29 cellular contexts compared by ENCODE assay signal in the genomic region with DNA sequence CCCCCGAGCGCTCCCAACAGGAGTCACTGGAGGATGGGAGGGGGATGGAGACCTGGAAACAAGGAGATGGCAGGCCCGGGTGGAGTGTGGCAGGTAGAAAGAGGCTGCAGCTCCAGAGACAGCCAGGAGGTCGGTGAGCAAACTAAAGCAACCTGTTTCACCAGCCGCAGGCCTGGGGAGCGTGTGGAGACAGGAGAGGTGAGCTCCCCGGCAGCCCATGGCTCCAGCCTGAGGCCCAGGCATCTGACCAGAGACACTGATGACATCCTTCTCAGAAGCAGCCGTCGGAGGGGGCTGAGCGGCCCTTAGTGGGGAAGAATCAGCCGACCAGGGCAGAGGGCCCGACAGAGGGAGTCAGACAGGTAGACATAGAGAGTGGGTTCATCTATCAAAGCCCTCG.
"Had no signal": no experiment of that assay in that cellular context is flagged by ENCODE, and none has a peak within 500 bp of the region (broad histone marks: within the 10 kb centered on the region; RNA-seq: fewer than 3 reads in every experiment).

No MANE protein-coding gene starts in this region.

- H3K4me1 Mint-ChIP-seq: activated CD4-positive, alpha-beta memory T cell treated with anti-CD3 and anti-CD28 coated beads, Interleukin-2, amount 10 ng/mL, durations not matched to agents 7 days and 5 days; activated CD4-positive, alpha-beta T cell treated with anti-CD3 and anti-CD28 coated beads, Interleukin-2, amount 10 ng/mL, durations not matched to agents 7 days and 5 days; activated naive CD4-positive, alpha-beta T cell treated with anti-CD3 and anti-CD28 coated beads, Interleukin-2, amount 10 ng/mL, durations not matched to agents 7 days and 5 days; activated naive CD8-positive, alpha-beta T cell treated with anti-CD3 and anti-CD28 coated beads, Interleukin-2, amount 10 ng/mL, durations not matched to agents 7 days and 5 days had no signal

- H3K9me3 Mint-ChIP-seq: activated CD4-positive, alpha-beta memory T cell treated with anti-CD3 and anti-CD28 coated beads, Interleukin-2, amount 10 ng/mL, durations not matched to agents 7 days and 5 days; activated CD4-positive, alpha-beta T cell treated with anti-CD3 and anti-CD28 coated beads, Interleukin-2, amount 10 ng/mL, durations not matched to agents 7 days and 5 days; activated naive CD4-positive, alpha-beta T cell treated with anti-CD3 and anti-CD28 coated beads, Interleukin-2, amount 10 ng/mL, durations not matched to agents 7 days and 5 days; activated naive CD4-positive, alpha-beta T cell treated with anti-CD3 and anti-CD28 coated beads, Interleukin-2, amount 50 U/mL, for 72 hours; activated naive CD8-positive, alpha-beta T cell treated with anti-CD3 and anti-CD28 coated beads, Interleukin-2, amount 10 ng/mL, durations not matched to agents 7 days and 5 days; activated T-cell treated with anti-CD3 and anti-CD28 coated beads, Interleukin-2, amount 50 U/mL, for 24 hours; activated T-cell treated with anti-CD3 and anti-CD28 coated beads, Interleukin-2, amount 50 U/mL, for 72 hours; brain; T-helper 2 cell treated with Interferon-gamma antibody and Interleukin-4, amounts not matched to agents 5 μg/mL and 100 μg/mL, for 36 hours had no signal

- DNase-seq: activated CD4-positive, alpha-beta memory T cell treated with anti-CD3 and anti-CD28 coated beads, Interleukin-2, amount 10 ng/mL, durations not matched to agents 7 days and 5 days; activated CD4-positive, alpha-beta T cell treated with anti-CD3 and anti-CD28 coated beads for 1 hour; activated CD4-positive, alpha-beta T cell treated with anti-CD3 and anti-CD28 coated beads for 4 hours; activated CD4-positive, alpha-beta T cell treated with anti-CD3 and anti-CD28 coated beads, Interleukin-2, amount 10 ng/mL, durations not matched to agents 7 days and 5 days; activated CD4-positive, alpha-beta T cell treated with anti-CD3 and anti-CD28 coated beads, Interleukin-2, amount 50 U/mL, for 4 hours; activated CD8-positive, alpha-beta memory T cell treated with anti-CD3 and anti-CD28 coated beads, Interleukin-2, amount 50 U/mL, for 48 hours; activated gamma-delta T cell; activated naive CD4-positive, alpha-beta T cell; activated naive CD4-positive, alpha-beta T cell treated with anti-CD3 and anti-CD28 coated beads, Interleukin-2, amount 10 ng/mL, durations not matched to agents 7 days and 5 days; activated naive CD8-positive, alpha-beta T cell treated with anti-CD3 and anti-CD28 coated beads, Interleukin-2, amount 10 ng/mL, durations not matched to agents 7 days and 5 days; activated T-cell treated with anti-CD3 and anti-CD28 coated beads for 4 hours; activated T-cell treated with anti-CD3 and anti-CD28 coated beads, Interleukin-2, amount 50 U/mL, for 24 hours; activated T-cell treated with anti-CD3 and anti-CD28 coated beads, Interleukin-2, amount 50 U/mL, for 72 hours; central memory CD4-positive, alpha-beta T cell; cerebellar nuclear complex; colonic mucosa; effector CD8-positive, alpha-beta T cell; foreskin fibroblast; SW 1271; T-helper 1 cell; T-helper 17 cell; T1000 had no signal

- ATAC-seq: activated naive CD4-positive, alpha-beta T cell treated with anti-CD3 and anti-CD28 coated beads, Interleukin-2, amount 50 U/mL, for 72 hours; activated T-cell treated with anti-CD3 and anti-CD28 coated beads, Interleukin-2, amount 50 U/mL, for 72 hours; esophagus mucosa; T-helper 17 cell had no signal

- H3K4me3 Mint-ChIP-seq: activated CD4-positive, alpha-beta memory T cell treated with anti-CD3 and anti-CD28 coated beads, Interleukin-2, amount 10 ng/mL, durations not matched to agents 7 days and 5 days; activated CD4-positive, alpha-beta T cell treated with anti-CD3 and anti-CD28 coated beads, Interleukin-2, amount 10 ng/mL, durations not matched to agents 7 days and 5 days; activated naive CD4-positive, alpha-beta T cell treated with anti-CD3 and anti-CD28 coated beads, Interleukin-2, amount 10 ng/mL, durations not matched to agents 7 days and 5 days; activated naive CD8-positive, alpha-beta T cell treated with anti-CD3 and anti-CD28 coated beads, Interleukin-2, amount 10 ng/mL, durations not matched to agents 7 days and 5 days; activated T-cell treated with anti-CD3 and anti-CD28 coated beads, Interleukin-2, amount 50 U/mL, for 24 hours; activated T-cell treated with anti-CD3 and anti-CD28 coated beads, Interleukin-2, amount 50 U/mL, for 72 hours; brain; T-helper 17 cell; T-helper 2 cell treated with Interferon-gamma antibody and Interleukin-4, amounts not matched to agents 5 μg/mL and 100 μg/mL, for 36 hours had no signal

- H3K27ac Mint-ChIP-seq: activated CD4-positive, alpha-beta memory T cell treated with anti-CD3 and anti-CD28 coated beads, Interleukin-2, amount 10 ng/mL, durations not matched to agents 7 days and 5 days; activated CD4-positive, alpha-beta T cell treated with anti-CD3 and anti-CD28 coated beads, Interleukin-2, amount 10 ng/mL, durations not matched to agents 7 days and 5 days; activated naive CD4-positive, alpha-beta T cell treated with anti-CD3 and anti-CD28 coated beads, Interleukin-2, amount 10 ng/mL, durations not matched to agents 7 days and 5 days; activated naive CD4-positive, alpha-beta T cell treated with anti-CD3 and anti-CD28 coated beads, Interleukin-2, amount 50 U/mL, for 72 hours; activated naive CD8-positive, alpha-beta T cell treated with anti-CD3 and anti-CD28 coated beads, Interleukin-2, amount 10 ng/mL, durations not matched to agents 7 days and 5 days; activated T-cell treated with anti-CD3 and anti-CD28 coated beads, Interleukin-2, amount 50 U/mL, for 24 hours; activated T-cell treated with anti-CD3 and anti-CD28 coated beads, Interleukin-2, amount 50 U/mL, for 72 hours; T-helper 17 cell; T-helper 2 cell treated with Interferon-gamma antibody and Interleukin-4, amounts not matched to agents 5 μg/mL and 100 μg/mL, for 36 hours had no signal

- H3K4me3 ChIP-seq: ascending aorta, breast epithelium, cardiac muscle cell, colonic mucosa had no signal

- H3K27ac ChIP-seq: ascending aorta, breast epithelium, cardiac muscle cell, colonic mucosa had no signal

- H3K4me1 ChIP-seq: ascending aorta, breast epithelium, colonic mucosa had no signal

- H3K36me3 Mint-ChIP-seq: activated naive CD4-positive, alpha-beta T cell treated with anti-CD3 and anti-CD28 coated beads, Interleukin-2, amount 10 ng/mL, durations not matched to agents 7 days and 5 days; activated naive CD4-positive, alpha-beta T cell treated with anti-CD3 and anti-CD28 coated beads, Interleukin-2, amount 50 U/mL, for 72 hours; activated naive CD8-positive, alpha-beta T cell treated with anti-CD3 and anti-CD28 coated beads, Interleukin-2, amount 10 ng/mL, durations not matched to agents 7 days and 5 days had no signal

- H3K27me3 ChIP-seq: ascending aorta, breast epithelium, cardiac muscle cell, colonic mucosa had no signal

- H3K36me3 ChIP-seq: ascending aorta, breast epithelium, cardiac muscle cell, colonic mucosa had no signal

- H3K9me3 ChIP-seq: ascending aorta, breast epithelium, colonic mucosa had no signal
